ENCODE assay signal across 18 cellular contexts in genomic region chr6:109019911-109020310, GRCh38.
DNase-seq lines count a peak whose midpoint lies in the region; ATAC-seq, FAIRE-seq and TF ChIP-seq lines count a peak whose summit lies in the region.
"Had no signal": no experiment of that assay in that cellular context is flagged by ENCODE, and none has a peak within 500 bp of the region (broad histone marks: within the 10 kb centered on the region; RNA-seq: fewer than 3 reads in every experiment).

No MANE protein-coding gene starts in this region.

- no peaks in the 10 kb centered on the region for H3K27me3 ChIP-seq in GM23338 (ENCODE audit: insufficient read depth)
- H3K27me3 ChIP-seq in parathyroid adenoma (ENCODE audit: control insufficient read depth, insufficient read depth, low read length): no peaks in the 10 kb centered on the region
- H3K27me3 ChIP-seq in stomach: no peaks in the 10 kb centered on the region
- H3K27me3 ChIP-seq: SJCRH30 had no signal

- TF ChIP-seq POLR2A in stomach (IDR thresholded peaks at IDR 0.05): no peak

- H3K4me1 ChIP-seq in GM23338 (ENCODE audit: insufficient read depth): no peaks in the 10 kb centered on the region
- peaks cover 36% of the 10 kb centered on the region for H3K4me1 ChIP-seq in parathyroid adenoma
- peaks cover 0 to 22% (median 9%) of the 10 kb centered on the region in 4 donors for H3K4me1 ChIP-seq in stomach

- H3K9me3 Mint-ChIP-seq in GM23338: no peaks in the 10 kb centered on the region

- no peaks in the 10 kb centered on the region for H3K9me2 ChIP-seq in GM23338 (ENCODE audit: insufficient read depth)

- FAIRE-seq in islet of Langerhans (lab: Jason Lieb, UNC): peak; percentile 17
- FAIRE-seq: GM12891 had no signal

- no peaks in the 10 kb centered on the region for H3K79me2 ChIP-seq in GM23338 (replicated peaks; ENCODE audit: insufficient read depth)
- H3K79me2 ChIP-seq in parathyroid adenoma: peaks cover 26% of the 10 kb centered on the region

- H3F3A ChIP-seq in GM23338 (replicated peaks; ENCODE audit: low read depth): no peaks in the 10 kb centered on the region

- no peak overlapping the region for H3K4me3 Mint-ChIP-seq in GM23338

- WGBS in stomach, 5 donors: 26 to 48% (median 42%) methylated on average over 1 of the region's 1 CpG

- no peak overlapping the region for H3K27ac Mint-ChIP-seq in GM23338

- no peak for TF ChIP-seq CTCF in GM23338 (conservative IDR thresholded peaks at IDR 0.05; ENCODE audit: low read depth in 2 of 2)
- TF ChIP-seq CTCF in parathyroid adenoma (IDR thresholded peaks at IDR 0.05): no peak
- TF ChIP-seq CTCF in stomach (IDR thresholded peaks at IDR 0.05): no peak

- intact Hi-C loops in stomach (cut with DNase I; ENCODE audit: low total_unique reads) (no loop called here), left cardiac atrium (cut with DNase I) (no loop called here)

- no peaks in the 10 kb centered on the region for H3K36me3 Mint-ChIP-seq in GM23338 (ENCODE audit: low read depth)

- no peak for TF ChIP-seq EP300 in stomach (IDR thresholded peaks at IDR 0.05)

- H3K9ac ChIP-seq in parathyroid adenoma: no peak overlapping the region

- H2AFZ ChIP-seq in GM23338 (no peak overlapping the region), parathyroid adenoma (no peak overlapping the region)

- peaks cover 2% of the 10 kb centered on the region for H3K27me3 Mint-ChIP-seq in GM23338 (ENCODE audit: insufficient read depth, low read depth, poor library complexity)

- H3K4me2 ChIP-seq in GM23338: no peak overlapping the region
- H3K4me2 ChIP-seq in parathyroid adenoma (ENCODE audit: low read length): peak overlapping the region; percentile 25

- H3K27ac ChIP-seq in GM23338 (ENCODE audit: low read depth) (no peak overlapping the region), parathyroid adenoma (peak overlapping the region; percentile 42), stomach (no peak overlapping the region)
- H3K27ac ChIP-seq: HL-60, SJCRH30 had no signal

- H3K4me3 ChIP-seq in GM23338: no peak overlapping the region
- H3K4me3 ChIP-seq in parathyroid adenoma (ENCODE audit: low read depth, low read length): no peak overlapping the region
- no peak overlapping the region for H3K4me3 ChIP-seq in stomach
- H3K4me3 ChIP-seq: SJCRH30 had no signal

- H3K4me1 Mint-ChIP-seq in GM23338: peaks cover 7% of the 10 kb centered on the region; the same call in 2 of the 3 replicates

- DNase-seq in GM23338 (ENCODE audit: low spot score) (peak; percentile 49), stomach (no peak), left cardiac atrium (no peak), NCI-H1417 treated with DMSO at 0.1 percent for 48 hours (lab: John Stamatoyannopoulos, UW) (no peak), nucleus accumbens (lab: John Stamatoyannopoulos, UW) (no peak)
- peak; percentile 66 for DNase-seq in central memory CD4-positive, alpha-beta T cell
- DNase-seq: C1 segment of cervical spinal cord; DMS79 treated with DMSO at 0.1 percent for 48 hours; NCI-H345; NCI-H526 treated with DMSO at 0.1 percent for 48 hours; NK-92 treated with Interleukin-12 subunit alpha and Interleukin-12 subunit beta, amount 100 ng/mL, for 24 hours; OCI-M1; RPMI8226; SJCRH30 had no signal

- H3K9me3 ChIP-seq in parathyroid adenoma (ENCODE audit: control insufficient read depth, low read length): no peaks in the 10 kb centered on the region
- no peaks in the 10 kb centered on the region for H3K9me3 ChIP-seq in stomach
- H3K9me3 ChIP-seq: SJCRH30 had no signal

- H3K36me3 ChIP-seq in GM23338 (ENCODE audit: insufficient read depth): no peaks in the 10 kb centered on the region
- H3K36me3 ChIP-seq in parathyroid adenoma (ENCODE audit: control insufficient read depth, insufficient read depth, low read length): no peaks in the 10 kb centered on the region
- H3K36me3 ChIP-seq in stomach: no peaks in the 10 kb centered on the region
- H3K36me3 ChIP-seq: SJCRH30 had no signal

- ATAC-seq in GM23338 (peak; percentile 53; the same call in 2 of the 3 replicates), left cardiac atrium (no peak)

- no peaks in the 10 kb centered on the region for H4K20me1 ChIP-seq in GM23338 (replicated peaks; ENCODE audit: insufficient read depth)

TF ChIP-seq in GM23338, 12 proteins besides CTCF, POLR2A, EP300 and RAD21:
- no peak for TF ChIP-seq CREB1 (CRISPR knock-in tag; IDR thresholded peaks at IDR 0.05; ENCODE audit: low read depth)

Comparison
In these comparisons a context has a peak if more than half of its experiments do, and no peak if none do; other contexts are left out.
1. DNase-seq: peak in GM23338 (single experiment) and central memory CD4-positive, alpha-beta T cell (single experiment); none in stomach (single experiment), left cardiac atrium (single experiment), NCI-H1417 treated with DMSO at 0.1 percent for 48 hours (single experiment) and nucleus accumbens (0 of 56).